Comparison of ENCODE assay signal across 13 cellular contexts in genomic region chr13:114077121-114077937, GRCh38. TPM values are rescaled to one million over a fixed set of nuclear protein-coding genes. Genes with fewer than 3 reads are reported as not detected.
DNase-seq lines count a peak whose midpoint lies in the region; ATAC-seq and TF ChIP-seq lines count a peak whose summit lies in the region.
"Had no signal": no experiment of that assay in that cellular context is flagged by ENCODE, and none has a peak within 500 bp of the region (broad histone marks: within the 10 kb centered on the region; RNA-seq: fewer than 3 reads in every experiment).

No MANE protein-coding gene starts in this region.

- TF ChIP-seq EP300 in gastroesophageal sphincter (IDR thresholded peaks at IDR 0.05) = no peak

- no peaks in the 10 kb centered on the region for H3K9me3 ChIP-seq in CD8-positive, alpha-beta memory T cell (ENCODE audit: low read length)
- H3K9me3 ChIP-seq in T-helper 17 cell (ENCODE audit: control insufficient read depth, low read length, poor library complexity, severe bottlenecking) (no peaks in the 10 kb centered on the region), gastroesophageal sphincter (no peaks in the 10 kb centered on the region)
- H3K9me3 ChIP-seq: Caco-2 had no signal

- H3K4me3 ChIP-seq in CD8-positive, alpha-beta memory T cell (ENCODE audit: low read length) = no peak overlapping the region
- no peak overlapping the region for H3K4me3 ChIP-seq in gastroesophageal sphincter
- H3K4me3 ChIP-seq: skin epidermis had no signal

- H3K4me1 Mint-ChIP-seq in CD8-positive, alpha-beta memory T cell = peaks cover 41 to 76% (median 57%) of the 10 kb centered on the region in 3 donors
- peaks cover 39% of the 10 kb centered on the region for H3K4me1 Mint-ChIP-seq in T-helper 17 cell
- peaks cover 44% of the 10 kb centered on the region for H3K4me1 Mint-ChIP-seq in osteocyte (ENCODE audit: unreplicated experiment)
- peaks cover 33% of the 10 kb centered on the region for H3K4me1 Mint-ChIP-seq in activated CD4-positive, alpha-beta memory T cell treated with anti-CD3 and anti-CD28 coated beads for 36 hours (ENCODE audit: low read depth)

- POLR2A ChIA-PET in CD8-positive, alpha-beta memory T cell (lab: Charles Lee) = interaction anchor here (0.9 kb wide), 1 partner anchor 16 kb away, joined by 3 read pairs; no protein-coding TSS in a partner anchor
- POLR2A ChIA-PET in activated CD4-positive, alpha-beta memory T cell treated with anti-CD3 and anti-CD28 coated beads for 36 hours (lab: Charles Lee) = no interaction called here

- peak overlapping the region in 5 of 8 donors; percentile 32 to 84 (median 52) for H3K27ac Mint-ChIP-seq in CD8-positive, alpha-beta memory T cell
- H3K27ac Mint-ChIP-seq in T-helper 17 cell (peak overlapping the region; percentile 88), osteocyte (ENCODE audit: unreplicated experiment) (peak overlapping the region; percentile 98)
- H3K27ac Mint-ChIP-seq in activated CD4-positive, alpha-beta memory T cell treated with anti-CD3 and anti-CD28 coated beads for 36 hours = no peak overlapping the region

- WGBS in gastroesophageal sphincter (ENCODE audit: low coverage in 1 of 2), 2 donors = 67 to 84% methylated on average over 23 to 24 of the region's 33 CpGs

- no peak for DNase-seq in CD8-positive, alpha-beta memory T cell
- no peak for DNase-seq in T-helper 17 cell
- no peak for DNase-seq in osteocyte (ENCODE audit: extremely low spot score, unreplicated experiment)
- no peak for DNase-seq in NCI-H1105 treated with DMSO at 0.1 percent for 48 hours (lab: John Stamatoyannopoulos, UW)
- DNase-seq in NCI-H187 (lab: John Stamatoyannopoulos, UW) = no peak
- no peak for DNase-seq in activated CD4-positive, alpha-beta memory T cell treated with anti-CD3 and anti-CD28 coated beads for 36 hours
- DNase-seq: foreskin melanocyte, islet precursor cell, naive B cell had no signal

- CTCF ChIA-PET in CD8-positive, alpha-beta memory T cell (lab: Charles Lee) = no interaction called here
- CTCF ChIA-PET in activated CD4-positive, alpha-beta memory T cell treated with anti-CD3 and anti-CD28 coated beads for 36 hours (lab: Charles Lee) = no interaction called here

- no peak for TF ChIP-seq POLR2A in gastroesophageal sphincter (IDR thresholded peaks at IDR 0.05)

- H3K36me3 ChIP-seq in CD8-positive, alpha-beta memory T cell (ENCODE audit: insufficient read depth, low read length) = peaks cover 37% of the 10 kb centered on the region
- H3K36me3 ChIP-seq in gastroesophageal sphincter = peaks cover 0 to 21% of the 10 kb centered on the region in 2 donors

- peaks cover 0 to 75% (median 15%) of the 10 kb centered on the region in 3 donors for H3K36me3 Mint-ChIP-seq in CD8-positive, alpha-beta memory T cell
- H3K36me3 Mint-ChIP-seq in T-helper 17 cell (ENCODE audit: low read depth) (peaks cover 6% of the 10 kb centered on the region), osteocyte (ENCODE audit: unreplicated experiment) (peaks cover 16% of the 10 kb centered on the region)
- peaks cover 24% of the 10 kb centered on the region for H3K36me3 Mint-ChIP-seq in activated CD4-positive, alpha-beta memory T cell treated with anti-CD3 and anti-CD28 coated beads for 36 hours

- TF ChIP-seq CTCF in gastroesophageal sphincter (IDR thresholded peaks at IDR 0.05) (no peak), osteocyte (IDR thresholded peaks at IDR 0.05) (no peak)

- no peaks in the 10 kb centered on the region for H3K27me3 ChIP-seq in CD8-positive, alpha-beta memory T cell (ENCODE audit: insufficient read depth, low read length, poor library complexity, severe bottlenecking)
- H3K27me3 ChIP-seq in gastroesophageal sphincter = no peaks in the 10 kb centered on the region

- peaks cover 0 to 7% (median 0%) of the 10 kb centered on the region in 5 donors for H3K9me3 Mint-ChIP-seq in CD8-positive, alpha-beta memory T cell
- H3K9me3 Mint-ChIP-seq in osteocyte (ENCODE audit: unreplicated experiment) = no peaks in the 10 kb centered on the region
- H3K9me3 Mint-ChIP-seq in activated CD4-positive, alpha-beta memory T cell treated with anti-CD3 and anti-CD28 coated beads for 36 hours = no peaks in the 10 kb centered on the region
- H3K9me3 Mint-ChIP-seq: naive B cell had no signal

- no peak overlapping the region for H3K27ac ChIP-seq in CD8-positive, alpha-beta memory T cell (ENCODE audit: low read depth, low read length)
- peak overlapping the region in 3 of 4 donors; percentile 80 to 86 (median 81) for H3K27ac ChIP-seq in gastroesophageal sphincter

- H3K4me1 ChIP-seq in CD8-positive, alpha-beta memory T cell (ENCODE audit: insufficient read depth, low read length) = peaks cover 47% of the 10 kb centered on the region
- H3K4me1 ChIP-seq in gastroesophageal sphincter = peaks cover 0 to 39% (median 23%) of the 10 kb centered on the region in 3 donors
- H3K4me1 ChIP-seq: Caco-2 had no signal

- H3K27me3 Mint-ChIP-seq in CD8-positive, alpha-beta memory T cell = peaks cover 0 to 3% of the 10 kb centered on the region in 2 donors
- no peaks in the 10 kb centered on the region for H3K27me3 Mint-ChIP-seq in T-helper 17 cell
- no peaks in the 10 kb centered on the region for H3K27me3 Mint-ChIP-seq in osteocyte (ENCODE audit: unreplicated experiment)
- H3K27me3 Mint-ChIP-seq in activated CD4-positive, alpha-beta memory T cell treated with anti-CD3 and anti-CD28 coated beads for 36 hours = no peaks in the 10 kb centered on the region
- H3K27me3 Mint-ChIP-seq: naive B cell had no signal

- peak overlapping the region in 3 of 7 donors; percentile 28 to 87 (median 35) for H3K4me3 Mint-ChIP-seq in CD8-positive, alpha-beta memory T cell
- H3K4me3 Mint-ChIP-seq in T-helper 17 cell (peak overlapping the region; percentile 25), osteocyte (ENCODE audit: unreplicated experiment) (no peak overlapping the region)
- H3K4me3 Mint-ChIP-seq in activated CD4-positive, alpha-beta memory T cell treated with anti-CD3 and anti-CD28 coated beads for 36 hours = no peak overlapping the region
- H3K4me3 Mint-ChIP-seq: naive B cell had no signal

- intact Hi-C loops in activated CD4-positive, alpha-beta memory T cell treated with anti-CD3 and anti-CD28 coated beads for 36 hours (cut with micrococcal nuclease) = no loop called here

- ATAC-seq in T-helper 17 cell (no peak), gastroesophageal sphincter (no peak), HG03095 (IDR thresholded peaks at IDR 0.05; ENCODE audit: unreplicated experiment) (no peak)

RNA-seq across cellular contexts. Expression of gene RASA3, which starts 55.1 kb away (rescaled TPM):
- 10 to 100 TPM; 26.4 to 27.1 TPM for total RNA-seq in CD8-positive, alpha-beta memory T cell
- polyA plus RNA-seq in CD8-positive, alpha-beta memory T cell = 123 TPM
- total RNA-seq in T-helper 17 cell (100 to 1,000 TPM; 204 to 215 TPM), gastroesophageal sphincter (10 to 100 TPM; 25.0 to 43.1 (median 30.2) TPM), osteocyte (44.8 and 45.5 TPM in 2 replicates)
- total RNA-seq in activated CD4-positive, alpha-beta memory T cell treated with anti-CD3 and anti-CD28 coated beads for 36 hours = 10 to 100 TPM; 45.9 to 49.3 TPM
